In genomic region chr1:114468710-114469468, GRCh38 we compare ENCODE assay signal across 12 cellular contexts. TPM values are rescaled to one million over a fixed set of nuclear protein-coding genes. Genes with fewer than 3 reads are reported as not detected.
A peak's percentile ranks its signal among the peaks of the same experiment; 100 is the strongest.
DNase-seq lines count a peak whose midpoint lies in the region; ATAC-seq and TF ChIP-seq lines count a peak whose summit lies in the region.
"Had no signal": no experiment of that assay in that cellular context is flagged by ENCODE, and none has a peak within 500 bp of the region (broad histone marks: within the 10 kb centered on the region; RNA-seq: fewer than 3 reads in every experiment).

No MANE protein-coding gene starts in this region.

- no peaks in the 10 kb centered on the region for H3K27me3 Mint-ChIP-seq in CD8-positive, alpha-beta T cell (ENCODE audit: low read depth)
- H3K27me3 Mint-ChIP-seq in activated naive CD8-positive, alpha-beta T cell treated with anti-CD3 and anti-CD28 coated beads for 36 hours = no peaks in the 10 kb centered on the region
- H3K27me3 Mint-ChIP-seq in type B pancreatic cell = no peaks in the 10 kb centered on the region

- H3K27ac Mint-ChIP-seq in CD8-positive, alpha-beta T cell = peak overlapping the region; percentile 81
- peak overlapping the region; percentile 66 for H3K27ac Mint-ChIP-seq in activated naive CD8-positive, alpha-beta T cell treated with anti-CD3 and anti-CD28 coated beads for 36 hours
- H3K27ac Mint-ChIP-seq in type B pancreatic cell = no peak overlapping the region

- no peaks in the 10 kb centered on the region for H3K27me3 ChIP-seq in CD8-positive, alpha-beta T cell (ENCODE audit: insufficient read depth, low read length)
- H3K27me3 ChIP-seq in upper lobe of right lung = no peaks in the 10 kb centered on the region
- H3K27me3 ChIP-seq: tibial nerve had no signal

- peaks cover 32% of the 10 kb centered on the region for H3K4me1 ChIP-seq in CD8-positive, alpha-beta T cell (ENCODE audit: insufficient read depth, low read length)
- peaks cover 17% of the 10 kb centered on the region for H3K4me1 ChIP-seq in upper lobe of right lung
- H3K4me1 ChIP-seq: psoas muscle had no signal

- DNase-seq in CD8-positive, alpha-beta T cell = no peak
- no peak for DNase-seq in activated naive CD8-positive, alpha-beta T cell treated with anti-CD3 and anti-CD28 coated beads for 36 hours
- DNase-seq in kidney glomerular epithelial cell (lab: John Stamatoyannopoulos, UW) = peak; percentile 41
- no peak for DNase-seq in type B pancreatic cell (ENCODE audit: extremely low spot score, unreplicated experiment)
- DNase-seq in caudate nucleus (lab: John Stamatoyannopoulos, UW) = no peak
- DNase-seq in upper lobe of right lung = no peak
- DNase-seq in posterior vena cava (ENCODE audit: low spot score) = no peak
- DNase-seq: NCI-H1436, psoas muscle had no signal

- intact Hi-C loops in CD8-positive, alpha-beta T cell (cut with DNase I, micrococcal nuclease) = loop anchor here (10.0 kb wide), 2 partner anchors 46 to 86 kb away; partner anchors contain the start of gene TRIM33 (in 1 of the 2)
- intact Hi-C loops in upper lobe of right lung (cut with DNase I) (no loop called here), posterior vena cava (cut with DNase I) (no loop called here)

- CTCF ChIA-PET in CD8-positive, alpha-beta T cell (lab: Charles Lee) = interaction anchor here (0.9 kb wide), 1 partner anchor 46 kb away, joined by 3 read pairs; no protein-coding TSS in a partner anchor

- no peak overlapping the region for H3K4me3 ChIP-seq in CD8-positive, alpha-beta T cell (ENCODE audit: low read depth, low read length)
- H3K4me3 ChIP-seq in upper lobe of right lung = no peak overlapping the region
- H3K4me3 ChIP-seq: psoas muscle, tibial nerve had no signal

- no peak for TF ChIP-seq CTCF in CD8-positive, alpha-beta T cell (IDR thresholded peaks at IDR 0.05)
- TF ChIP-seq CTCF in type B pancreatic cell (conservative IDR thresholded peaks at IDR 0.05) (no peak), upper lobe of right lung (IDR thresholded peaks at IDR 0.05) (no peak)

- no peaks in the 10 kb centered on the region for H3K36me3 ChIP-seq in CD8-positive, alpha-beta T cell (ENCODE audit: insufficient read depth, low read length)
- no peaks in the 10 kb centered on the region for H3K36me3 ChIP-seq in upper lobe of right lung
- H3K36me3 ChIP-seq: tibial nerve had no signal

- peaks cover 4% of the 10 kb centered on the region for H3K9me3 Mint-ChIP-seq in CD8-positive, alpha-beta T cell
- H3K9me3 Mint-ChIP-seq in activated naive CD8-positive, alpha-beta T cell treated with anti-CD3 and anti-CD28 coated beads for 36 hours = peaks cover 5% of the 10 kb centered on the region
- H3K9me3 Mint-ChIP-seq in type B pancreatic cell = peaks cover 16% of the 10 kb centered on the region
- H3K9me3 Mint-ChIP-seq: T-helper 1 cell treated with Interleukin-12 subunit alpha and Interleukin-12 subunit beta and Interleukin-4 antibody, amounts not matched to agents 30 μg/mL and 1 μg/mL, for 36 hours had no signal

- H3K9me3 ChIP-seq in CD8-positive, alpha-beta T cell (ENCODE audit: low read length) = no peaks in the 10 kb centered on the region
- no peaks in the 10 kb centered on the region for H3K9me3 ChIP-seq in upper lobe of right lung
- H3K9me3 ChIP-seq: psoas muscle, tibial nerve had no signal

- POLR2A ChIA-PET in CD8-positive, alpha-beta T cell (lab: Charles Lee) = interaction anchor here (1.2 to 2.6 kb wide), 2 partner anchors 31 to 42 kb away, joined by 6 to 9 read pairs; partner anchors contain the start of gene TRIM33

- H3K4me3 Mint-ChIP-seq in CD8-positive, alpha-beta T cell = no peak overlapping the region
- H3K4me3 Mint-ChIP-seq in activated naive CD8-positive, alpha-beta T cell treated with anti-CD3 and anti-CD28 coated beads for 36 hours = no peak overlapping the region
- H3K4me3 Mint-ChIP-seq in type B pancreatic cell = no peak overlapping the region
- H3K4me3 Mint-ChIP-seq: T-helper 1 cell treated with Interleukin-12 subunit alpha and Interleukin-12 subunit beta and Interleukin-4 antibody, amounts not matched to agents 30 μg/mL and 1 μg/mL, for 36 hours had no signal

- H3K4me1 Mint-ChIP-seq in CD8-positive, alpha-beta T cell (ENCODE audit: low read depth) = peaks cover 68% of the 10 kb centered on the region
- peaks cover 45% of the 10 kb centered on the region for H3K4me1 Mint-ChIP-seq in activated naive CD8-positive, alpha-beta T cell treated with anti-CD3 and anti-CD28 coated beads for 36 hours
- peaks cover 33% of the 10 kb centered on the region for H3K4me1 Mint-ChIP-seq in type B pancreatic cell (ENCODE audit: unreplicated experiment)

- peaks cover 35% of the 10 kb centered on the region for H3K36me3 Mint-ChIP-seq in CD8-positive, alpha-beta T cell
- peaks cover 33% of the 10 kb centered on the region for H3K36me3 Mint-ChIP-seq in activated naive CD8-positive, alpha-beta T cell treated with anti-CD3 and anti-CD28 coated beads for 36 hours
- H3K36me3 Mint-ChIP-seq in type B pancreatic cell = peaks cover 20% of the 10 kb centered on the region

- no peak for ATAC-seq in CD8-positive, alpha-beta T cell
- ATAC-seq in HG02852 (IDR thresholded peaks at IDR 0.05; ENCODE audit: unreplicated experiment) = peak; percentile 50
- ATAC-seq in upper lobe of right lung = no peak

- H3K27ac ChIP-seq in CD8-positive, alpha-beta T cell (ENCODE audit: low read depth, low read length) = no peak overlapping the region
- H3K27ac ChIP-seq in caudate nucleus (ENCODE audit: low read depth, low read length) (no peak overlapping the region), upper lobe of right lung (no peak overlapping the region)
- H3K27ac ChIP-seq: psoas muscle, tibial nerve had no signal

RNA-seq across cellular contexts. Expression of gene TRIM33, which starts 42.1 kb away (rescaled TPM):
- 10 to 100 TPM; 50.4 to 50.7 TPM for total RNA-seq in CD8-positive, alpha-beta T cell
- total RNA-seq in activated naive CD8-positive, alpha-beta T cell treated with anti-CD3 and anti-CD28 coated beads for 36 hours = 10 to 100 TPM; 31.5 to 32.8 TPM
- total RNA-seq in type B pancreatic cell (ENCODE audit: low replicate concordance) = 45.8 and 46.6 TPM in 2 replicates
- total RNA-seq in upper lobe of right lung = 37.3 TPM
- 10 to 100 TPM; 25.9 to 28.2 TPM for total RNA-seq in posterior vena cava

Comparison
In these comparisons a context has a peak if more than half of its experiments do, and no peak if none do; other contexts are left out.
1. intact Hi-C loops: an anchor here in CD8-positive, alpha-beta T cell (10.0 kb wide); none called in upper lobe of right lung and posterior vena cava.